In genomic region chr16:23556881-23557778, GRCh38 we compare ENCODE assay signal across 8 cellular contexts. TPM values are rescaled to one million over a fixed set of nuclear protein-coding genes. Genes with fewer than 3 reads are reported as not detected.
DNase-seq lines count a peak whose midpoint lies in the region; ATAC-seq and TF ChIP-seq lines count a peak whose summit lies in the region.

Gene EARS2 (minus strand): TSS chr16:23557350. CDS start chr16:23557343, 7 bp downstream.
A gene with protein sequence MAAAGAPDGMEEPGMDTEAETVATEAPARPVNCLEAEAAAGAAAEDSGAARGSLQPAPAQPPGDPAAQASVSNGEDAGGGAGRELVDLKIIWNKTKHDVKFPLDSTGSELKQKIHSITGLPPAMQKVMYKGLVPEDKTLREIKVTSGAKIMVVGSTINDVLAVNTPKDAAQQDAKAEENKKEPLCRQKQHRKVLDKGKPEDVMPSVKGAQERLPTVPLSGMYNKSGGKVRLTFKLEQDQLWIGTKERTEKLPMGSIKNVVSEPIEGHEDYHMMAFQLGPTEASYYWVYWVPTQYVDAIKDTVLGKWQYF (plus strand): TSS chr16:23557727. CDS start chr16:23557743, 16 bp downstream.

- H3K4me1 ChIP-seq in IMR-90 (ENCODE audit: control insufficient read depth, insufficient read depth, low read length) (no peaks in the 10 kb centered on the region), OCI-LY7 (ENCODE audit: insufficient read depth, low read length, poor library complexity, severe bottlenecking) (peaks cover 41% of the 10 kb centered on the region), mucosa of descending colon (ENCODE audit: low read depth) (peaks cover 9% of the 10 kb centered on the region)

- in situ Hi-C loops in IMR-90 (cut with MboI; ENCODE audit: low sequenced_read_pairs): no loop called here

- peaks cover 11% of the 10 kb centered on the region; the same call in 1 of the 2 replicates for H4K20me1 ChIP-seq in IMR-90 (ENCODE audit: insufficient read depth, low read length)
- H4K20me1 ChIP-seq in OCI-LY7 (ENCODE audit: insufficient read depth, low read length): no peaks in the 10 kb centered on the region; the same call in 1 of the 2 replicates

- peak within 1 kb of the TSS; percentile 100 for H3K4me2 ChIP-seq in IMR-90 (ENCODE audit: low read depth, low read length)
- H3K4me2 ChIP-seq in OCI-LY7 (ENCODE audit: low read length): peak within 1 kb of the TSS; percentile 98

- H3K56ac ChIP-seq in IMR-90 (ENCODE audit: extremely low read depth, insufficient read depth, low read length): peak within 1 kb of the TSS; percentile 64

- no peak within 1 kb of the TSS for H2BK20ac ChIP-seq in IMR-90 (ENCODE audit: low read depth, low read length)

- peak within 1 kb of the TSS; percentile 89 to 97 for H4K8ac ChIP-seq in IMR-90 (ENCODE audit: low read depth in 2 of 2, low read length in 2 of 2)

- H2BK5ac ChIP-seq in IMR-90 (ENCODE audit: low read depth, low read length, poor library complexity, severe bottlenecking): peak within 1 kb of the TSS; percentile 82

- H2AFZ ChIP-seq in IMR-90 (replicated peaks; ENCODE audit: low read length, poor library complexity): peak within 1 kb of the TSS; percentile 95
- H2AFZ ChIP-seq in OCI-LY7 (ENCODE audit: low read length): peak within 1 kb of the TSS; percentile 57; the same call in 1 of the 2 replicates

- peak within 1 kb of the TSS; percentile 76 for H3K23ac ChIP-seq in IMR-90 (ENCODE audit: low read depth, low read length)

- peak within 1 kb of the TSS; percentile 96 for H2AK5ac ChIP-seq in IMR-90 (ENCODE audit: low read depth, low read length)

- no peaks in the 10 kb centered on the region; the same call in none of the 2 replicates for H3K9me1 ChIP-seq in IMR-90 (ENCODE audit: insufficient read depth, low read length)

- no peaks in the 10 kb centered on the region for H3K27me3 ChIP-seq in IMR-90 (ENCODE audit: control insufficient read depth, insufficient read depth, low read length)

- H3K4ac ChIP-seq in IMR-90 (ENCODE audit: low read depth, low read length): peak within 1 kb of the TSS; percentile 94

- H3K9me2 ChIP-seq in OCI-LY7 (ENCODE audit: insufficient read depth, low read length): no peaks in the 10 kb centered on the region

- TF ChIP-seq CTCF in IMR-90 (conservative IDR thresholded peaks at IDR 0.05; ENCODE audit: low read depth, low read length) (peak; percentile 98), OCI-LY7 (conservative IDR thresholded peaks at IDR 0.05; ENCODE audit: low read length) (peak; percentile 83), epithelial cell of esophagus (IDR thresholded peaks at IDR 0.05; ENCODE audit: insufficient read depth, low read depth, low read length, missing control alignments) (peak; percentile 76), mucosa of descending colon (IDR thresholded peaks at IDR 0.05) (peak; percentile 98)

- peak within 1 kb of the TSS; percentile 67 for H4K91ac ChIP-seq in IMR-90 (ENCODE audit: insufficient read depth, low read depth, low read length)

- H2BK15ac ChIP-seq in IMR-90 (ENCODE audit: low read depth, low read length): no peak within 1 kb of the TSS; the same call in 2 of the 3 replicates

- peak; percentile 43 for TF ChIP-seq RAD21 in IMR-90 (IDR thresholded peaks at IDR 0.05; ENCODE audit: low read length)

- peak within 1 kb of the TSS; percentile 99 for H2AK9ac ChIP-seq in IMR-90 (replicated peaks; ENCODE audit: low read depth, low read length, poor library complexity)

- peak within 1 kb of the TSS; percentile 41 for H4K5ac ChIP-seq in IMR-90 (ENCODE audit: low read depth, low read length)

- POLR2A ChIA-PET in IMR-90 (lab: Charles Lee; ENCODE audit: unreplicated experiment) (interaction anchor here (0.6 kb wide), 1 partner anchor 122 kb away, joined by 3 read pairs; no protein-coding TSS in a partner anchor), OCI-LY7 (lab: Charles Lee) (interaction anchor here (0.8 to 2.8 kb wide), 4 partner anchors 37 to 60 kb away, joined by 3 to 12 read pairs (median 3); no protein-coding TSS in a partner anchor)

- H3K9me3 ChIP-seq in IMR-90 (ENCODE audit: control insufficient read depth, insufficient read depth, low read length) (no peaks in the 10 kb centered on the region), OCI-LY7 (ENCODE audit: low read length) (no peaks in the 10 kb centered on the region), mucosa of descending colon (no peaks in the 10 kb centered on the region)

- H3K18ac ChIP-seq in IMR-90 (ENCODE audit: low read depth, low read length): peak within 1 kb of the TSS; percentile 11

- H3K9ac ChIP-seq in IMR-90 (ENCODE audit: low read depth, low read length): peak within 1 kb of the TSS; percentile 100

- intact Hi-C loops in IMR-90 (cut with micrococcal nuclease): loop anchor here (1.0 to 5.0 kb wide), 2 partner anchors 85 to 479 kb away; partner anchors contain the start of genes DCTN5 and PALB2
- intact Hi-C loops in OCI-LY7 (cut with micrococcal nuclease; ENCODE audit: unreplicated experiment): loop anchor here (1.0 to 2.0 kb wide), 5 partner anchors 39 to 121 kb away; partner anchors contain the start of genes DCTN5, NDUFAB1, PALB2 and PLK1
- intact Hi-C loops in mucosa of descending colon (cut with DNase I, micrococcal nuclease): no loop called here

- dilution Hi-C loops in IMR-90 (cut with HindIII; ENCODE audit: low sequenced_read_pairs, unreplicated experiment): no loop called here

- peak within 1 kb of the TSS; percentile 80 for H3K27ac ChIP-seq in IMR-90 (ENCODE audit: insufficient read depth, low read length)
- peak within 1 kb of the TSS; percentile 78 for H3K27ac ChIP-seq in OCI-LY7 (ENCODE audit: low read depth, low read length, poor library complexity, severe bottlenecking)

- TF ChIP-seq POLR2A in IMR-90 (IDR thresholded peaks at IDR 0.05; ENCODE audit: low read depth, low read length): peak; percentile 94

- H3K79me2 ChIP-seq in OCI-LY7 (ENCODE audit: insufficient read depth, low read depth, low read length): peaks cover 71% of the 10 kb centered on the region

- CTCF ChIA-PET in IMR-90 (lab: Yijun Ruan, JAX): interaction anchor here (0.5 to 0.9 kb wide), 7 partner anchors 12 to 946 kb away, joined by 3 to 7 read pairs (median 3); no protein-coding TSS in a partner anchor
- CTCF ChIA-PET in OCI-LY7 (lab: Charles Lee; ENCODE audit: unreplicated experiment): interaction anchor here (2.3 kb wide), 1 partner anchor 40 kb away, joined by 7 read pairs; no protein-coding TSS in a partner anchor

- H3K14ac ChIP-seq in IMR-90 (replicated peaks; ENCODE audit: low read depth, low read length): peak within 1 kb of the TSS; percentile 91

- H3K36me3 ChIP-seq in IMR-90 (ENCODE audit: control insufficient read depth, insufficient read depth, low read length): peaks cover 30% of the 10 kb centered on the region
- peaks cover 58% of the 10 kb centered on the region for H3K36me3 ChIP-seq in OCI-LY7 (ENCODE audit: insufficient read depth, low read length)
- H3K36me3 ChIP-seq in mucosa of descending colon (ENCODE audit: low read depth): peaks cover 4% of the 10 kb centered on the region

- 2% methylated on average over 27 of the region's 65 CpGs; no CpG with 5 or more reads in 1 of the 2 experiments for WGBS in IMR-90 (ENCODE audit: extremely low coverage in 2 of 2, insufficient read length in 1 of 2), 2 experiments

- BruUV-seq in IMR-90 (replicated peaks; lab: Mats Ljungman, UMichigan): TSS peak; percentile 55
- TSS peak; percentile 74 for BruUV-seq in OCI-LY7 (replicated peaks; lab: Mats Ljungman, UMichigan)

- peak within 1 kb of the TSS; percentile 65; the same call in 1 of the 2 replicates for H2BK120ac ChIP-seq in IMR-90 (ENCODE audit: low read depth, low read length)

- peak; percentile 90 for ATAC-seq in GM21528 (IDR thresholded peaks at IDR 0.05; ENCODE audit: low FRiP score, unreplicated experiment)
- ATAC-seq in IMR-90 (ENCODE audit: low read depth): peak; percentile 96
- ATAC-seq in mucosa of descending colon: peak; percentile 97

- peaks cover 35 to 57% of the 10 kb centered on the region in 2 experiments for H3K79me1 ChIP-seq in IMR-90 (ENCODE audit: low read depth in 1 of 2, low read length in 2 of 2)

- DNase-seq in DMS153 (lab: John Stamatoyannopoulos, UW): peak; percentile 96
- DNase-seq in IMR-90: peak; percentile 98
- DNase-seq in OCI-LY7 (ENCODE audit: low spot score): peak; percentile 98
- peak; percentile 89 for DNase-seq in activated T-cell treated with anti-CD3 and anti-CD28 coated beads for 1 hour (ENCODE audit: low read depth)
- DNase-seq in epithelial cell of esophagus (ENCODE audit: low read depth): peak; percentile 99
- DNase-seq in mucosa of descending colon: peak; percentile 98 to 100 (median 99)
- DNase-seq in stimulated activated CD8-positive, alpha-beta memory T cell treated with anti-CD3 and anti-CD28 coated beads, Interleukin-4, amount 100 ng/mL, for 24 hours (ENCODE audit: low read depth): peak; percentile 98

- peak within 1 kb of the TSS; percentile 67 for H3K4me3 ChIP-seq in IMR-90 (ENCODE audit: insufficient read depth, low read depth, low read length)
- peak within 1 kb of the TSS; percentile 98 for H3K4me3 ChIP-seq in OCI-LY7 (ENCODE audit: low read depth, low read length, poor library complexity, severe bottlenecking)
- H3K4me3 ChIP-seq in epithelial cell of esophagus (ENCODE audit: low read length): peak within 1 kb of the TSS; percentile 76
- H3K4me3 ChIP-seq in mucosa of descending colon: peak within 1 kb of the TSS; percentile 98

TF ChIP-seq in IMR-90, 13 proteins besides CTCF, POLR2A, EP300 and RAD21 (continues in another document):
- peak; percentile 97 for TF ChIP-seq MAZ (IDR thresholded peaks at IDR 0.05; ENCODE audit: borderline replicate concordance, low read depth, low read length)
- 0 out of 2 replicates have a peak, but pooled peaks have one; percentile 40 for TF ChIP-seq CEBPB (IDR thresholded peaks at IDR 0.05; ENCODE audit: low read depth, low read length)
- no peak for TF ChIP-seq FOS (IDR thresholded peaks at IDR 0.05; ENCODE audit: low read depth, low read length)

RNA-seq across cellular contexts. Expression of gene EARS2, which starts in this region (rescaled TPM):
- 23.3 and 28.1 TPM in 2 replicates for total RNA-seq in IMR-90 (2012; rRNA removed)
- 37.7 and 37.8 TPM in 2 replicates for polyA plus RNA-seq in IMR-90 (2012; rRNA removed)
- 11.8 and 19.7 TPM in 2 replicates for polyA plus RNA-seq in IMR-90 (2012; cell fraction: cytosol; rRNA removed)
- 32.3 and 45.8 TPM in 2 replicates for polyA plus RNA-seq in IMR-90 (2012; cell fraction: nucleus; rRNA removed; ENCODE audit: low replicate concordance)
- 32.3 and 42.1 TPM in 2 replicates for total RNA-seq in OCI-LY7 (2014; rRNA removed; shearing (Covaris generic))
- 27.8 and 38.5 TPM in 2 replicates for total RNA-seq in OCI-LY7 (2022)
- total RNA-seq in mucosa of descending colon: 10 to 100 TPM; 15.2 to 18.0 (median 17.2) TPM

RNA-seq across cellular contexts. Expression of the second gene that starts in this region (rescaled TPM):
- total RNA-seq in IMR-90 (2012; rRNA removed): 39.3 and 48.9 TPM in 2 replicates
- polyA plus RNA-seq in IMR-90 (2012; rRNA removed): 48.4 and 55.0 TPM in 2 replicates
- polyA plus RNA-seq in IMR-90 (2012; cell fraction: cytosol; rRNA removed): 29.3 and 70.8 TPM in 2 replicates
- polyA plus RNA-seq in IMR-90 (2012; cell fraction: nucleus; rRNA removed; ENCODE audit: low replicate concordance): 68.5 and 100.0 TPM in 2 replicates
- total RNA-seq in OCI-LY7 (2014; rRNA removed; shearing (Covaris generic)): 39.1 and 42.4 TPM in 2 replicates
- 62.8 and 67.1 TPM in 2 replicates for total RNA-seq in OCI-LY7 (2022)
- total RNA-seq in mucosa of descending colon: 10 to 100 TPM; 27.8 to 38.3 (median 28.5) TPM

Comparison
In these comparisons a context has a peak if more than half of its experiments do, and no peak if none do; other contexts are left out.
1. Peak in every context shown above with its lines: DNase-seq, ATAC-seq, H3K4me3 ChIP-seq and H3K27ac ChIP-seq.
2. intact Hi-C loops: an anchor here in IMR-90 (1.0 to 5.0 kb wide) and OCI-LY7 (1.0 to 2.0 kb wide); none called in mucosa of descending colon.